ENCODE assay signal across 9 cellular contexts in genomic region chr6:684831-685636, GRCh38. TPM values are rescaled to one million over a fixed set of nuclear protein-coding genes. Genes with fewer than 3 reads are reported as not detected.
A peak's percentile ranks its signal among the peaks of the same experiment; 100 is the strongest.
DNase-seq lines count a peak whose midpoint lies in the region; ATAC-seq, FAIRE-seq and TF ChIP-seq lines count a peak whose summit lies in the region.
"Had no signal": no experiment of that assay in that cellular context is flagged by ENCODE, and none has a peak within 500 bp of the region (broad histone marks: within the 10 kb centered on the region; RNA-seq: fewer than 3 reads in every experiment).

No MANE protein-coding gene starts in this region.

- H3K36me3 Mint-ChIP-seq in astrocyte (ENCODE audit: low read depth, unreplicated experiment) (peaks cover 3% of the 10 kb centered on the region), endothelial cell (ENCODE audit: low read depth, unreplicated experiment) (no peaks in the 10 kb centered on the region)

- H3K36me3 ChIP-seq in astrocyte (ENCODE audit: insufficient read depth, low read length) (no peaks in the 10 kb centered on the region), Peyer's patch (peaks cover 0 to 6% (median 0%) of the 10 kb centered on the region in 3 donors)

- peak overlapping the region; percentile 76 for H3K4me2 ChIP-seq in astrocyte (ENCODE audit: low read length)

- H3K79me2 ChIP-seq in astrocyte (ENCODE audit: insufficient read depth, low read length): peaks cover 72% of the 10 kb centered on the region

- ATAC-seq in GM19395 (IDR thresholded peaks at IDR 0.05; ENCODE audit: unreplicated experiment) (peak; percentile 87), HG03354 (IDR thresholded peaks at IDR 0.05; ENCODE audit: poor library complexity, severe bottlenecking, unreplicated experiment) (peak; percentile 78)

- peak overlapping the region; percentile 48 for H3K9ac ChIP-seq in astrocyte (ENCODE audit: low read length)

- no peak overlapping the region for H2AFZ ChIP-seq in astrocyte (ENCODE audit: low read depth, low read length)

- peaks cover 45% of the 10 kb centered on the region for H3K4me1 Mint-ChIP-seq in astrocyte (ENCODE audit: low read depth, unreplicated experiment)
- peaks cover 23% of the 10 kb centered on the region for H3K4me1 Mint-ChIP-seq in endothelial cell (ENCODE audit: unreplicated experiment)

- H3K27me3 Mint-ChIP-seq in astrocyte (ENCODE audit: low read depth, unreplicated experiment) (no peaks in the 10 kb centered on the region), endothelial cell (ENCODE audit: unreplicated experiment) (no peaks in the 10 kb centered on the region)

- H3K27ac Mint-ChIP-seq in astrocyte (ENCODE audit: unreplicated experiment) (peak overlapping the region; percentile 70), endothelial cell (ENCODE audit: unreplicated experiment) (no peak overlapping the region)

- H3K4me3 Mint-ChIP-seq in astrocyte (ENCODE audit: unreplicated experiment) (peak overlapping the region; percentile 58), endothelial cell (ENCODE audit: unreplicated experiment) (no peak overlapping the region)

- no peaks in the 10 kb centered on the region for H3K27me3 ChIP-seq in astrocyte (ENCODE audit: insufficient read depth, low read length)
- no peaks in the 10 kb centered on the region for H3K27me3 ChIP-seq in Peyer's patch

- no peak for TF ChIP-seq POLR2A in Peyer's patch (IDR thresholded peaks at IDR 0.05)

- H3K9me3 ChIP-seq in astrocyte (ENCODE audit: insufficient read depth, low read depth, low read length) (no peaks in the 10 kb centered on the region), Peyer's patch (no peaks in the 10 kb centered on the region)

- peaks cover 45% of the 10 kb centered on the region for H3K4me1 ChIP-seq in astrocyte (ENCODE audit: insufficient read depth, low read length)
- peaks cover 0 to 6% (median 0%) of the 10 kb centered on the region in 4 donors for H3K4me1 ChIP-seq in Peyer's patch

- H3K9me3 Mint-ChIP-seq in astrocyte (ENCODE audit: unreplicated experiment) (no peaks in the 10 kb centered on the region), endothelial cell (ENCODE audit: unreplicated experiment) (no peaks in the 10 kb centered on the region)

- H3K27ac ChIP-seq in astrocyte (ENCODE audit: low read depth, low read length): peak overlapping the region; percentile 87
- peak overlapping the region in 2 of 4 donors; percentile 28 to 39 for H3K27ac ChIP-seq in Peyer's patch

- no peak for FAIRE-seq in astrocyte (lab: Jason Lieb, UNC)
- FAIRE-seq: colon had no signal

- H4K20me1 ChIP-seq in astrocyte (ENCODE audit: insufficient read depth, low read length): peaks cover 25% of the 10 kb centered on the region

- H3K4me3 ChIP-seq in astrocyte (ENCODE audit: insufficient read depth, low read depth, low read length) (peak overlapping the region; percentile 18), Peyer's patch (no peak overlapping the region)

- TF ChIP-seq CTCF in astrocyte (IDR thresholded peaks at IDR 0.05; ENCODE audit: insufficient read depth, low read depth, low read length) (no peak), endothelial cell (IDR thresholded peaks at IDR 0.05; ENCODE audit: unreplicated experiment) (no peak), Peyer's patch (IDR thresholded peaks at IDR 0.05) (no peak)

- DNase-seq in AG20443 (ENCODE audit: low spot score) (peak; percentile 20), astrocyte (ENCODE audit: low read depth) (peak; percentile 73), endothelial cell (ENCODE audit: low spot score) (no peak), epidermal melanocyte (ENCODE audit: insufficient read length, low spot score) (no peak), Peyer's patch (no peak)
- peak; percentile 38 for DNase-seq in stimulated activated CD8-positive, alpha-beta memory T cell treated with anti-CD3 and anti-CD28 coated beads, Interleukin-4, amount 100 ng/mL, for 48 hours

RNA-seq across cellular contexts. Expression of gene EXOC2, which starts 7.9 kb away (rescaled TPM):
- 44.4 and 49.7 TPM in 2 replicates for total RNA-seq in astrocyte
- total RNA-seq in endothelial cell (ENCODE audit: unreplicated experiment): 34.6 TPM
- 10 to 100 TPM; 10.3 to 23.9 (median 19.1) TPM for total RNA-seq in Peyer's patch

RNA-seq across cellular contexts. Expression of gene HUS1B, which starts 28.1 kb away (rescaled TPM):
- total RNA-seq in astrocyte: 1.3 and 1.6 TPM in 2 replicates
- total RNA-seq in endothelial cell (ENCODE audit: unreplicated experiment): 0.72 TPM
- 10 to 100 TPM in 1 of 4 donors, 1 to 10 TPM in 3; 3.1 to 10.7 (median 4.8) TPM for total RNA-seq in Peyer's patch

Comparison
In these comparisons a context has a peak if more than half of its experiments do, and no peak if none do; other contexts are left out.
1. DNase-seq: peak in AG20443 (single experiment), astrocyte (single experiment) and stimulated activated CD8-positive, alpha-beta memory T cell treated with anti-CD3 and anti-CD28 coated beads, Interleukin-4, amount 100 ng/mL, for 48 hours (single experiment); none in endothelial cell (single experiment), epidermal melanocyte (single experiment) and Peyer's patch (0 of 3).